Comparison of ENCODE assay signal across 20 cellular contexts in the genomic region with DNA sequence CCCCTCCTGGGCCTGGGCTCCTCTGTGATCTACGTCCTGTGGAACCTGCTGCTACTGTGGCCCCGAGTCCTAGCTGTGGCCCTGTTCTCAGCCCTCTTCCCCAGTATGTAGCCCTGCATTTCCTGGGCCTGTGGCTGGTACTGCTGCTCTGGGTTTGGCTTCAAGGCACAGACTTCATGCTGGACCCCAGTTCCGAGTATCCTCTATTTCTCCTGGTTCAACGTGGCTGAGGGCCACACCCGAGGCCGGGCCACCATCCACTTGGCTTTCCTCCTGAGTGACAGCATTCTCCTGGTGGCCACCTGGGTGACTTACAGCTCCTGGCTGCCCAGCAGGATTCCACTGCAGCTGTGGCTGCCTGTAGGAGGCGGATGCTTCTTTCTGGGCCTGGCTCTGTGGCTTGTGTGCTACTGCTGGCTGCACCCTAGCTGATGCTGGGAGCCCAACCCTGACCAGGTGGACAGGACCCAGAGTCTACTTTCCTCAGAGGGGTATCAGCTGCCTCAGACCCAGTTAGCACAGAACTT. TPM values are rescaled to one million over a fixed set of nuclear protein-coding genes. Genes with fewer than 3 reads are reported as not detected.
A peak's percentile ranks its signal among the peaks of the same experiment; 100 is the strongest.
DNase-seq lines count a peak whose midpoint lies in the region; ATAC-seq, FAIRE-seq and TF ChIP-seq lines count a peak whose summit lies in the region.
"Had no signal": no experiment of that assay in that cellular context is flagged by ENCODE, and none has a peak within 500 bp of the region (broad histone marks: within the 10 kb centered on the region; RNA-seq: fewer than 3 reads in every experiment).

No MANE protein-coding gene starts in this region.

- peak; percentile 15 to 32 (median 16); a peak in 1 of 6 replicates for TF ChIP-seq CTCF in K562 (IDR thresholded peaks at IDR 0.05 in 2 of 3, conservative IDR thresholded peaks at IDR 0.05 in 1 of 3; ENCODE audit: insufficient read depth in 2 of 3, low read depth in 1 of 3, low read length in 3 of 3)
- TF ChIP-seq CTCF in type B pancreatic cell (conservative IDR thresholded peaks at IDR 0.05), result no peak
- TF ChIP-seq CTCF in left lung (IDR thresholded peaks at IDR 0.05), result no peak
- no peak for TF ChIP-seq CTCF in tibial nerve (IDR thresholded peaks at IDR 0.05)

- no TSS peak for BruUV-seq in K562 (replicated peaks; lab: Mats Ljungman, UMichigan)

- no peak for TF ChIP-seq RAD21 in K562 (CRISPR knock-in tag; conservative IDR thresholded peaks at IDR 0.05 in 1 of 2, IDR thresholded peaks at IDR 0.05 in 1 of 2)

- H2AK5ac ChIP-seq in mesendoderm (ENCODE audit: low read length), result no peak overlapping the region

- H3K36me3 Mint-ChIP-seq in type B pancreatic cell, result peaks cover 17% of the 10 kb centered on the region

- intact Hi-C loops in K562 (cut with micrococcal nuclease), result no loop called here
- intact Hi-C loops in left lung (cut with DNase I), result loop anchor here in 1 of 2 donors (10.0 kb wide), 1 partner anchor 88 kb away; no protein-coding TSS in a partner anchor

- TF ChIP-seq POLR2A in K562 (conservative IDR thresholded peaks at IDR 0.05) (no peak), tibial nerve (IDR thresholded peaks at IDR 0.05) (no peak)

- no peak overlapping the region for H3K4ac ChIP-seq in mesendoderm (ENCODE audit: low read depth, low read length)

- H3K4me1 ChIP-seq in K562 (replicated peaks in 1 of 2; ENCODE audit: control insufficient read depth in 2 of 2, insufficient read depth in 2 of 2, low read length in 2 of 2) (no peaks in the 10 kb centered on the region), mesendoderm (ENCODE audit: control insufficient read depth, low read depth, low read length) (no peaks in the 10 kb centered on the region), left lung (no peaks in the 10 kb centered on the region), tibial nerve (no peaks in the 10 kb centered on the region)
- H3K4me1 ChIP-seq: A549, BE2C had no signal

- no peak overlapping the region for H2BK5ac ChIP-seq in mesendoderm (ENCODE audit: low read length)

- no peaks in the 10 kb centered on the region for H3K9me3 Mint-ChIP-seq in type B pancreatic cell

- H3K4me3 ChIP-seq in H7 (ENCODE audit: insufficient read depth, low read depth, low read length) (no peak overlapping the region), K562 (no peak overlapping the region), mesendoderm (ENCODE audit: low read length) (no peak overlapping the region), left lung (no peak overlapping the region), tibial nerve (no peak overlapping the region)
- H3K4me3 ChIP-seq: A549 had no signal

- H3K23ac ChIP-seq in mesendoderm (ENCODE audit: low read length), result no peak overlapping the region

- no peaks in the 10 kb centered on the region for H3K79me2 ChIP-seq in K562 (ENCODE audit: control insufficient read depth, insufficient read depth, low read length)
- no peaks in the 10 kb centered on the region for H3K79me2 ChIP-seq in mesendoderm (ENCODE audit: control insufficient read depth, insufficient read depth, low read length)

- POLR2A ChIA-PET in K562 (lab: Yijun Ruan, JAX), result interaction anchor here (1.0 to 1.1 kb wide), 2 partner anchors 17 to 22 kb away, joined by 3 to 4 read pairs; no protein-coding TSS in a partner anchor

- H3K9me3 ChIP-seq in K562 (replicated peaks; ENCODE audit: control insufficient read depth, insufficient read depth, low read depth, low read length) (no peaks in the 10 kb centered on the region), left lung (no peaks in the 10 kb centered on the region), tibial nerve (no peaks in the 10 kb centered on the region)
- H3K9me3 ChIP-seq: A549, BE2C had no signal

- H3K9ac ChIP-seq in K562 (ENCODE audit: insufficient read depth in 1 of 2, low read depth in 2 of 2, low read length in 2 of 2), result no peak overlapping the region
- no peak overlapping the region for H3K9ac ChIP-seq in mesendoderm (ENCODE audit: low read length)

- no peaks in the 10 kb centered on the region for H3K27me3 Mint-ChIP-seq in type B pancreatic cell
- H3K27me3 Mint-ChIP-seq: CD4-positive, alpha-beta memory T cell had no signal

- H3K27ac ChIP-seq in K562 (ENCODE audit: extremely low read depth, low read depth, low read length) (no peak overlapping the region), mesendoderm (ENCODE audit: low read depth, low read length) (no peak overlapping the region), left lung (no peak overlapping the region), tibial nerve (no peak overlapping the region), substantia nigra (ENCODE audit: low read depth, low read length, poor library complexity, severe bottlenecking) (no peak overlapping the region)
- H3K27ac ChIP-seq: A549, C4-2B had no signal

- H2BK15ac ChIP-seq in mesendoderm (replicated peaks; ENCODE audit: low read depth), result no peak overlapping the region

- H3K56ac ChIP-seq in mesendoderm (ENCODE audit: low read length), result no peak overlapping the region

- H3K27ac Mint-ChIP-seq in type B pancreatic cell, result no peak overlapping the region

- DNase-seq in H7, result peak; percentile 38
- DNase-seq in K562 (ENCODE audit: extremely low read depth in 1 of 4, low spot score in 3 of 4), result peak in 2 of 4 experiments; percentile 22 to 23
- peak; percentile 18 for DNase-seq in mesendoderm
- DNase-seq in type B pancreatic cell (ENCODE audit: extremely low spot score, unreplicated experiment), result peak; percentile 53
- no peak for DNase-seq in left lung
- DNase-seq in tibial nerve (ENCODE audit: low spot score in 2 of 2), result no peak
- DNase-seq in substantia nigra (lab: John Stamatoyannopoulos, UW), result no peak
- DNase-seq: BE2C; CD4-positive, alpha-beta memory T cell; DMS153; DMS79 treated with DMSO at 0.1 percent for 48 hours; EL had no signal

- peaks cover 4% of the 10 kb centered on the region for H3K36me3 ChIP-seq in H7 (replicated peaks; ENCODE audit: control insufficient read depth, insufficient read depth, low read length)
- H3K36me3 ChIP-seq in K562 (ENCODE audit: control insufficient read depth, insufficient read depth, low read length), result peaks cover 76% of the 10 kb centered on the region; the same call in 2 of the 3 replicates
- H3K36me3 ChIP-seq in mesendoderm (ENCODE audit: control insufficient read depth, insufficient read depth, low read length), result peaks cover 7% of the 10 kb centered on the region
- H3K36me3 ChIP-seq in left lung, result peaks cover 3 to 73% of the 10 kb centered on the region in 2 donors
- H3K36me3 ChIP-seq in tibial nerve, result peaks cover 0 to 86% (median 0%) of the 10 kb centered on the region in 3 donors

- FAIRE-seq in K562 (lab: Jason Lieb, UNC), result no peak
- FAIRE-seq: A549, D721Med, G401.6, GM12892 had no signal

- no peak overlapping the region for H2BK120ac ChIP-seq in mesendoderm (ENCODE audit: low read depth, low read length)

- H2AFZ ChIP-seq in K562 (ENCODE audit: low read depth, low read length), result no peak overlapping the region

- H3K18ac ChIP-seq in mesendoderm (ENCODE audit: low read length), result no peak overlapping the region

- H3K9me1 ChIP-seq in K562 (ENCODE audit: control insufficient read depth, insufficient read depth, low read length), result no peaks in the 10 kb centered on the region

- in situ Hi-C loops in K562 (cut with MboI), result no loop called here

- no peak overlapping the region for H4K5ac ChIP-seq in mesendoderm (ENCODE audit: low read length)

- ATAC-seq in K562 (peak; percentile 43), left lung (no peak)
- ATAC-seq: A549 had no signal

- no peaks in the 10 kb centered on the region for H3K4me1 Mint-ChIP-seq in type B pancreatic cell (ENCODE audit: unreplicated experiment)

- no peaks in the 10 kb centered on the region; the same call in 1 of the 2 replicates for H4K20me1 ChIP-seq in K562 (replicated peaks; ENCODE audit: control insufficient read depth, insufficient read depth, low read length)

- no peaks in the 10 kb centered on the region for H3K79me1 ChIP-seq in mesendoderm (ENCODE audit: low read length)

- no peak overlapping the region for H3K4me3 Mint-ChIP-seq in type B pancreatic cell
- H3K4me3 Mint-ChIP-seq: CD4-positive, alpha-beta memory T cell had no signal

- H3K4me2 ChIP-seq in K562 (ENCODE audit: insufficient read depth, low read length) (no peak overlapping the region), mesendoderm (ENCODE audit: low read length) (no peak overlapping the region)
- H3K4me2 ChIP-seq: A549 had no signal

- H4K8ac ChIP-seq in mesendoderm (ENCODE audit: low read depth, low read length), result no peak overlapping the region

- H3K27me3 ChIP-seq in H7 (ENCODE audit: control insufficient read depth, insufficient read depth, low read length), result no peaks in the 10 kb centered on the region
- H3K27me3 ChIP-seq in K562 (ENCODE audit: control insufficient read depth in 2 of 2, insufficient read depth in 2 of 2, low read length in 2 of 2), result no peaks in the 10 kb centered on the region
- H3K27me3 ChIP-seq in mesendoderm (ENCODE audit: insufficient read depth, low read length, poor library complexity), result no peaks in the 10 kb centered on the region
- no peaks in the 10 kb centered on the region for H3K27me3 ChIP-seq in left lung
- H3K27me3 ChIP-seq in tibial nerve, result no peaks in the 10 kb centered on the region
- H3K27me3 ChIP-seq: BE2C had no signal

- TF ChIP-seq EP300 in K562 (IDR thresholded peaks at IDR 0.05; ENCODE audit: low read length) (no peak), tibial nerve (IDR thresholded peaks at IDR 0.05) (no peak)

- WGBS in K562 (ENCODE audit: insufficient coverage, low coverage, missing lambda C conversion rate), result 89% methylated on average over 7 of the region's 7 CpGs
- no CpG with 5 or more reads among the region's 7 CpGs for WGBS in mesendoderm (ENCODE audit: extremely low coverage, insufficient coverage, low lambda C conversion rate)
- 87 to 95% methylated on average over 7 of the region's 7 CpGs for WGBS in tibial nerve, 2 donors

- CTCF ChIA-PET in K562 (lab: Yijun Ruan, JAX; ENCODE audit: low intra/inter-chr PET ratio), result no interaction called here

RNA-seq across cellular contexts. Expression of a gene that starts 37.8 kb away (rescaled TPM):
- not detected in 2 replicates for total RNA-seq in H7 (2014; rRNA removed; shearing (Covaris generic))
- not detected in 2 replicates for total RNA-seq in K562 (2011; cell fraction: chromatin; rRNA removed; ENCODE audit: low replicate concordance)
- not detected in 2 replicates for total RNA-seq in K562 (2011; cell fraction: nucleolus; rRNA removed)
- not detected in 2 replicates for total RNA-seq in K562 (2011; cell fraction: nucleoplasm; rRNA removed)
- total RNA-seq in K562 (2014; rRNA removed) (0.20 TPM in 1 of 2 replicates, not detected in the other), K562 (2014; rRNA removed; fragmentation: Illumina TruSeq; extraction: Trizol) (not detected in 2 replicates), K562 (2015; rRNA removed; fragmentation: Illumina TruSeq; extraction: Trizol) (not detected in 2 replicates), K562 (2021) (not detected in 2 replicates), type B pancreatic cell (ENCODE audit: low replicate concordance) (not detected in 2 replicates), left lung (not detected), tibial nerve (under 1 TPM in 1 of 4 donors, not detected in 3; 0.63 TPM)
- polyA plus RNA-seq in K562 (2011; rRNA removed) (not detected in 2 replicates), K562 (2014; fragmentation: Illumina TruSeq; extraction: Trizol) (not detected in 2 replicates), K562 (2014; fragmentation: Nextera tagmentation; extraction: Ambion mirVana) (not detected), K562 (2014; rRNA removed) (not detected in 2 replicates)
- polyA plus RNA-seq in K562 (2011; cell fraction: cytosol; rRNA removed), result not detected in 2 replicates
- polyA plus RNA-seq in K562 (2011; cell fraction: nucleus; rRNA removed), result not detected in 2 replicates
- not detected in 2 replicates for polyA plus RNA-seq in K562 (2012)
- not detected in 2 replicates for polyA minus RNA-seq in K562 (2011; rRNA and poly(A)+ RNA removed)
- polyA minus RNA-seq in K562 (2011; cell fraction: cytosol; rRNA and poly(A)+ RNA removed), result not detected in 2 replicates
- polyA minus RNA-seq in K562 (2011; cell fraction: nucleus; rRNA and poly(A)+ RNA removed), result not detected in 2 replicates
- polyA plus RNA-seq in mesendoderm (2013, experiment 1 of 2), result not detected
- polyA plus RNA-seq in mesendoderm (2013, experiment 2 of 2), result not detected
- total RNA-seq: CD4-positive, alpha-beta memory T cell; H4; HT1080 had no signal
- polyA plus RNA-seq: A549; AG04450; CD4-positive, alpha-beta memory T cell had no signal

RNA-seq across cellular contexts. Expression of a gene that starts 48.9 kb away (rescaled TPM):
- 5.8 and 11.3 TPM in 2 replicates for total RNA-seq in H7 (2014; rRNA removed; shearing (Covaris generic))
- 14.1 and 39.5 TPM in 2 replicates for total RNA-seq in K562 (2011; cell fraction: chromatin; rRNA removed; ENCODE audit: low replicate concordance)
- total RNA-seq in K562 (2011; cell fraction: nucleolus; rRNA removed), result 6.7 and 12.1 TPM in 2 replicates
- 15.7 and 16.5 TPM in 2 replicates for total RNA-seq in K562 (2011; cell fraction: nucleoplasm; rRNA removed)
- total RNA-seq in K562 (2014; rRNA removed), result 6.3 and 7.1 TPM in 2 replicates
- total RNA-seq in K562 (2014; rRNA removed; fragmentation: Illumina TruSeq; extraction: Trizol), result 12.7 and 15.9 TPM in 2 replicates
- 11.7 and 13.2 TPM in 2 replicates for total RNA-seq in K562 (2015; rRNA removed; fragmentation: Illumina TruSeq; extraction: Trizol)
- 9.8 and 11.2 TPM in 2 replicates for total RNA-seq in K562 (2021)
- 10.1 and 10.4 TPM in 2 replicates for polyA plus RNA-seq in K562 (2011; rRNA removed)
- polyA plus RNA-seq in K562 (2011; cell fraction: cytosol; rRNA removed), result 1.2 and 2.8 TPM in 2 replicates
- polyA plus RNA-seq in K562 (2011; cell fraction: nucleus; rRNA removed), result 12.3 and 16.5 TPM in 2 replicates
- 6.3 and 7.0 TPM in 2 replicates for polyA plus RNA-seq in K562 (2012)
- 8.9 and 10.2 TPM in 2 replicates for polyA plus RNA-seq in K562 (2014; fragmentation: Illumina TruSeq; extraction: Trizol)
- 1 to 10 TPM; 2.7 to 3.3 TPM for polyA plus RNA-seq in K562 (2014; fragmentation: Nextera tagmentation; extraction: Ambion mirVana)
- polyA plus RNA-seq in K562 (2014; rRNA removed), result 5.6 and 7.4 TPM in 2 replicates
- 22.4 and 32.1 TPM in 2 replicates for polyA minus RNA-seq in K562 (2011; rRNA and poly(A)+ RNA removed)
- 7.4 and 8.3 TPM in 2 replicates for polyA minus RNA-seq in K562 (2011; cell fraction: cytosol; rRNA and poly(A)+ RNA removed)
- polyA minus RNA-seq in K562 (2011; cell fraction: nucleus; rRNA and poly(A)+ RNA removed), result 11.3 and 21.8 TPM in 2 replicates
- 7.4 TPM for polyA plus RNA-seq in mesendoderm (2013, experiment 1 of 2)
- 7.2 TPM for polyA plus RNA-seq in mesendoderm (2013, experiment 2 of 2)
- total RNA-seq in type B pancreatic cell (ENCODE audit: low replicate concordance), result 15.5 and 15.9 TPM in 2 replicates
- total RNA-seq in left lung, result 10 to 100 TPM in 1 of 2 donors, 1 to 10 TPM in 1; 9.7 to 11.0 TPM
- total RNA-seq in tibial nerve, result 10 to 100 TPM in 1 of 4 donors, 1 to 10 TPM in 3; 7.5 to 11.3 (median 9.0) TPM

Comparison
In these comparisons a context has a peak if more than half of its experiments do, and no peak if none do; other contexts are left out.
1. DNase-seq: peak in H7 (single experiment), mesendoderm (single experiment) and type B pancreatic cell (single experiment); none in left lung (0 of 2), tibial nerve (0 of 2) and substantia nigra (0 of 49).
2. CTCF ChIP-seq: peak in K562 (3 of 3); none in type B pancreatic cell (single experiment), left lung (0 of 2) and tibial nerve (0 of 5).